ENCODE assay signal across 19 cellular contexts in genomic region chr4:100816646-100817045, GRCh38.
DNase-seq lines count a peak whose midpoint lies in the region; ATAC-seq and TF ChIP-seq lines count a peak whose summit lies in the region.
"Had no signal": no experiment of that assay in that cellular context is flagged by ENCODE, and none has a peak within 500 bp of the region (broad histone marks: within the 10 kb centered on the region; RNA-seq: fewer than 3 reads in every experiment).

No MANE protein-coding gene starts in this region.

- H3K9me3 ChIP-seq in mammary epithelial cell (replicated peaks; ENCODE audit: insufficient read depth, low read length) (no peaks in the 10 kb centered on the region), breast epithelium (no peaks in the 10 kb centered on the region), RWPE2 (ENCODE audit: severe bottlenecking) (no peaks in the 10 kb centered on the region)
- H3K9me3 ChIP-seq: BLaER1, MG63 had no signal

- H4K20me1 ChIP-seq in mammary epithelial cell (ENCODE audit: insufficient read depth, low read length), result no peaks in the 10 kb centered on the region
- H4K20me1 ChIP-seq: BLaER1 had no signal

- no peak overlapping the region for H3K4me3 Mint-ChIP-seq in activated T-helper 2 cell treated with anti-CD3 and anti-CD28 coated beads, Interferon-gamma antibody, Interleukin-2, Interleukin-4, amounts not matched to agents 10 μg/mL and 5 μg/mL and 100 μg/mL, durations not matched to agents 14 hours and 24 hours and 36 hours (ENCODE audit: low read depth)

- H3K36me3 Mint-ChIP-seq in activated T-helper 2 cell treated with anti-CD3 and anti-CD28 coated beads, Interferon-gamma antibody, Interleukin-2, Interleukin-4, amounts not matched to agents 10 μg/mL and 5 μg/mL and 100 μg/mL, durations not matched to agents 14 hours and 24 hours and 36 hours (ENCODE audit: low read depth), result no peaks in the 10 kb centered on the region

- TF ChIP-seq CTCF in mammary epithelial cell (conservative IDR thresholded peaks at IDR 0.05 in 1 of 2, IDR thresholded peaks at IDR 0.05 in 1 of 2; ENCODE audit: extremely low read depth in 1 of 2, insufficient read depth in 1 of 2, low read depth in 1 of 2, low read length in 2 of 2) (no peak), breast epithelium (IDR thresholded peaks at IDR 0.05) (no peak), RWPE2 (IDR thresholded peaks at IDR 0.05; ENCODE audit: poor library complexity, severe bottlenecking) (no peak), fibroblast of villous mesenchyme (IDR thresholded peaks at IDR 0.05; ENCODE audit: insufficient read depth, low read depth, low read length) (no peak)

- peak; percentile 40 for DNase-seq in mammary epithelial cell
- DNase-seq in breast epithelium (ENCODE audit: low spot score in 2 of 2), result no peak
- DNase-seq in RWPE2 (ENCODE audit: low spot score), result no peak
- DNase-seq in fibroblast of villous mesenchyme (ENCODE audit: low read depth), result peak; percentile 64
- no peak for DNase-seq in NCI-H748 (lab: John Stamatoyannopoulos, UW; ENCODE audit: unreplicated experiment)
- DNase-seq in activated T-helper 2 cell treated with anti-CD3 and anti-CD28 coated beads, Interferon-gamma antibody, Interleukin-2, Interleukin-4, amounts not matched to agents 10 μg/mL and 5 μg/mL and 100 μg/mL, durations not matched to agents 14 hours and 24 hours and 36 hours (ENCODE audit: low spot score), result no peak
- no peak for DNase-seq in SHP77 treated with DMSO at 0.1 percent for 48 hours (lab: John Stamatoyannopoulos, UW)
- DNase-seq: MG63, NCI-H1092, NCI-H187, NCI-H2171, NCI-H510A, NCI-H82 had no signal

- H3K4me1 ChIP-seq in mammary epithelial cell (ENCODE audit: insufficient read depth, low read length), result no peaks in the 10 kb centered on the region
- no peaks in the 10 kb centered on the region for H3K4me1 ChIP-seq in breast epithelium
- no peaks in the 10 kb centered on the region for H3K4me1 ChIP-seq in RWPE2 (ENCODE audit: insufficient read depth, poor library complexity, severe bottlenecking)
- H3K4me1 ChIP-seq: BLaER1 had no signal

- H3K4me3 ChIP-seq in mammary epithelial cell (replicated peaks in 1 of 3; ENCODE audit: insufficient read depth in 1 of 3, low read depth in 2 of 3, low read length in 3 of 3), result no peak overlapping the region
- H3K4me3 ChIP-seq in breast epithelium, result no peak overlapping the region
- H3K4me3 ChIP-seq in RWPE2 (ENCODE audit: severe bottlenecking), result no peak overlapping the region
- no peak overlapping the region for H3K4me3 ChIP-seq in fibroblast of villous mesenchyme (ENCODE audit: low read depth, low read length)
- H3K4me3 ChIP-seq: BLaER1, MG63, SK-N-MC had no signal

- no peak overlapping the region for H3K27ac Mint-ChIP-seq in activated T-helper 2 cell treated with anti-CD3 and anti-CD28 coated beads, Interferon-gamma antibody, Interleukin-2, Interleukin-4, amounts not matched to agents 10 μg/mL and 5 μg/mL and 100 μg/mL, durations not matched to agents 14 hours and 24 hours and 36 hours

- CTCF ChIA-PET in mammary epithelial cell (lab: Charles Lee; ENCODE audit: low non-redundant PET), result no interaction called here

- H3K4me2 ChIP-seq in mammary epithelial cell (ENCODE audit: insufficient read depth, low read depth, low read length), result no peak overlapping the region
- H3K4me2 ChIP-seq: BLaER1, KMS-11 had no signal

- H3K36me3 ChIP-seq in mammary epithelial cell (ENCODE audit: insufficient read depth, low read length) (no peaks in the 10 kb centered on the region), breast epithelium (no peaks in the 10 kb centered on the region), RWPE2 (ENCODE audit: low read depth) (no peaks in the 10 kb centered on the region)
- H3K36me3 ChIP-seq: BLaER1, MG63 had no signal

- BruUV-seq in mammary epithelial cell (replicated peaks; lab: Mats Ljungman, UMichigan), result no TSS peak

- intact Hi-C loops in mammary epithelial cell (cut with micrococcal nuclease), result no loop called here
- intact Hi-C loops in breast epithelium (cut with DNase I; ENCODE audit: low total_unique reads), result no loop called here
- intact Hi-C loops in activated T-helper 2 cell treated with anti-CD3 and anti-CD28 coated beads, Interferon-gamma antibody, Interleukin-2, Interleukin-4, amounts not matched to agents 10 μg/mL and 5 μg/mL and 100 μg/mL, durations not matched to agents 14 hours and 24 hours and 36 hours (cut with micrococcal nuclease), result no loop called here

- H2AFZ ChIP-seq in mammary epithelial cell (ENCODE audit: low read depth, low read length), result no peak overlapping the region

- in situ Hi-C loops in mammary epithelial cell (cut with MboI; ENCODE audit: low sequenced_read_pairs in 2 of 2), result no loop called here

- no peak overlapping the region for H3K27ac ChIP-seq in mammary epithelial cell (ENCODE audit: insufficient read depth, low read depth, low read length)
- no peak overlapping the region for H3K27ac ChIP-seq in breast epithelium
- no peak overlapping the region for H3K27ac ChIP-seq in RWPE2 (ENCODE audit: poor library complexity, severe bottlenecking)
- H3K27ac ChIP-seq: BLaER1, KMS-11, SK-N-MC had no signal

- no peak overlapping the region for H3K9ac ChIP-seq in mammary epithelial cell (ENCODE audit: insufficient read depth, low read length)
- H3K9ac ChIP-seq: BLaER1, KMS-11 had no signal

- TF ChIP-seq POLR2A in breast epithelium (IDR thresholded peaks at IDR 0.05), result no peak

- no peaks in the 10 kb centered on the region for H3K27me3 ChIP-seq in mammary epithelial cell (ENCODE audit: insufficient read depth, low read length)
- H3K27me3 ChIP-seq in breast epithelium, result no peaks in the 10 kb centered on the region
- no peaks in the 10 kb centered on the region for H3K27me3 ChIP-seq in RWPE2 (ENCODE audit: insufficient read depth, poor library complexity, severe bottlenecking)
- H3K27me3 ChIP-seq: BLaER1, MG63 had no signal

- H3K79me2 ChIP-seq in mammary epithelial cell (ENCODE audit: insufficient read depth, low read length), result no peaks in the 10 kb centered on the region

- peaks cover 3% of the 10 kb centered on the region for H3K9me3 Mint-ChIP-seq in activated T-helper 2 cell treated with anti-CD3 and anti-CD28 coated beads, Interferon-gamma antibody, Interleukin-2, Interleukin-4, amounts not matched to agents 10 μg/mL and 5 μg/mL and 100 μg/mL, durations not matched to agents 14 hours and 24 hours and 36 hours

- ATAC-seq in RWPE2 (ENCODE audit: low read depth) (peak; percentile 49; the same call in 1 of the 3 replicates), GM21786 (IDR thresholded peaks at IDR 0.05; ENCODE audit: unreplicated experiment) (no peak)
- ATAC-seq: Panc1, Right ventricle myocardium inferior had no signal

- peaks cover 7% of the 10 kb centered on the region for H3K27me3 Mint-ChIP-seq in activated T-helper 2 cell treated with anti-CD3 and anti-CD28 coated beads, Interferon-gamma antibody, Interleukin-2, Interleukin-4, amounts not matched to agents 10 μg/mL and 5 μg/mL and 100 μg/mL, durations not matched to agents 14 hours and 24 hours and 36 hours (ENCODE audit: low read depth)

- H3K4me1 Mint-ChIP-seq in activated T-helper 2 cell treated with anti-CD3 and anti-CD28 coated beads, Interferon-gamma antibody, Interleukin-2, Interleukin-4, amounts not matched to agents 10 μg/mL and 5 μg/mL and 100 μg/mL, durations not matched to agents 14 hours and 24 hours and 36 hours (ENCODE audit: low read depth), result peaks cover 8% of the 10 kb centered on the region

- 88% methylated on average over 2 of the region's 2 CpGs for WGBS in mammary epithelial cell (ENCODE audit: low coverage, missing lambda C conversion rate)

- dilution Hi-C loops in mammary epithelial cell (cut with HindIII; ENCODE audit: low sequenced_read_pairs), result no loop called here

Comparison
In these comparisons a context has a peak if more than half of its experiments do, and no peak if none do; other contexts are left out.
1. DNase-seq: peak in mammary epithelial cell (single experiment) and fibroblast of villous mesenchyme (single experiment); none in breast epithelium (0 of 2), RWPE2 (single experiment), NCI-H748 (single experiment), activated T-helper 2 cell treated with anti-CD3 and anti-CD28 coated beads, Interferon-gamma antibody, Interleukin-2, Interleukin-4, amounts not matched to agents 10 μg/mL and 5 μg/mL and 100 μg/mL, durations not matched to agents 14 hours and 24 hours and 36 hours (single experiment) and SHP77 treated with DMSO at 0.1 percent for 48 hours (single experiment).